2 cellular contexts compared by ENCODE assay signal in the genomic region with DNA sequence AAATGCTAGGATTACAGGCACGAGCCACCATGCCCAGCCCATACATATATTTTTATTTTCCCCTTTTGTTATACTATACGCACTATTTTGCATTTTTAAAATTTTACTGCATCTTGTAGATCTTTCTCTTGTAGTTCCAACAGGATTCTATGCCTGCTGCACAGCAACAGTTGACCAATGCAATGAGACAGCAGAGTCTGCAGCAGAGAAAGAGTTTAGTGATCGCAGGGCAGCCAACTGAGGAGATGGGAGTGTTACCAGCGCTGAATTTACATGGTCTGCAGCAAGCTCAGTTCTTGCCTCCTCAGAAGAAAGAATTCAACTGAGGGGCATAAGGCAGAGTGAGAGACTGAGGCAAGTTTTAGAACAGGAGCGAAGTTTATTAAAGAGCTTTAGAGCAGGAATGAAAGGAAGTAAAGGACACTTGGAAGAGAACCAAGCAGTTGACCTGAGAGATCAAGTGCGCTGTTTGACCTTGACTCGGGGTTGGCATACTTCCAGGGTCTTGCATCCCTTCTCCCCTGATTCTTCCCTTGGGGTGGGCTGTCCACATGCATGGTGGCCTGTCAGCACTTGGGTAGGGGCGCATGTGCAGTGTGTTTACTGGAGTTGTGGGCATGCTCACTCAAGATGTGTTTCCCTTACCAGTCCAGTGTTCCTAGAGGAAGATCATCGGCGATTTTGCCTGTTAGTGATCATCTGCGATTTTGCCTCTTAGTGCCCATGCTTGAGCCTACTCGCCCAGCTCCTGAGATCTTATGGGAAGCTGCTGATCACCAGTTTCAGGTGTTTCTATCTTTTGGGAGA.
TF ChIP-seq lines count a peak whose summit lies in the region.

No MANE protein-coding gene starts in this region.

TF ChIP-seq in WTC11, 78 proteins besides CTCF, POLR2A, EP300 and RAD21:
- TF ChIP-seq ZNF232 (CRISPR knock-in tag; IDR thresholded peaks at IDR 0.05) (no peak), FOXK1 (CRISPR knock-in tag; IDR thresholded peaks at IDR 0.05) (no peak), ERG (CRISPR knock-in tag; IDR thresholded peaks at IDR 0.05) (no peak), ZNF671 (CRISPR knock-in tag; IDR thresholded peaks at IDR 0.05) (no peak), CREM (CRISPR knock-in tag; IDR thresholded peaks at IDR 0.05) (no peak), MXD4 (CRISPR knock-in tag; IDR thresholded peaks at IDR 0.05; ENCODE audit: borderline replicate concordance) (no peak), RORB (CRISPR knock-in tag; IDR thresholded peaks at IDR 0.05) (no peak), ZNF121 (CRISPR knock-in tag; IDR thresholded peaks at IDR 0.05) (no peak), HMGA2 (CRISPR knock-in tag; IDR thresholded peaks at IDR 0.05) (no peak), PRRX2 (CRISPR knock-in tag; IDR thresholded peaks at IDR 0.05) (no peak), EMX1 (CRISPR knock-in tag; IDR thresholded peaks at IDR 0.05) (no peak), MLX (CRISPR knock-in tag; IDR thresholded peaks at IDR 0.05) (no peak), ZBTB21 (CRISPR knock-in tag; IDR thresholded peaks at IDR 0.05; ENCODE audit: borderline replicate concordance) (no peak), MYBL2 (CRISPR knock-in tag; IDR thresholded peaks at IDR 0.05) (no peak)
- TF ChIP-seq, protein P1, sequence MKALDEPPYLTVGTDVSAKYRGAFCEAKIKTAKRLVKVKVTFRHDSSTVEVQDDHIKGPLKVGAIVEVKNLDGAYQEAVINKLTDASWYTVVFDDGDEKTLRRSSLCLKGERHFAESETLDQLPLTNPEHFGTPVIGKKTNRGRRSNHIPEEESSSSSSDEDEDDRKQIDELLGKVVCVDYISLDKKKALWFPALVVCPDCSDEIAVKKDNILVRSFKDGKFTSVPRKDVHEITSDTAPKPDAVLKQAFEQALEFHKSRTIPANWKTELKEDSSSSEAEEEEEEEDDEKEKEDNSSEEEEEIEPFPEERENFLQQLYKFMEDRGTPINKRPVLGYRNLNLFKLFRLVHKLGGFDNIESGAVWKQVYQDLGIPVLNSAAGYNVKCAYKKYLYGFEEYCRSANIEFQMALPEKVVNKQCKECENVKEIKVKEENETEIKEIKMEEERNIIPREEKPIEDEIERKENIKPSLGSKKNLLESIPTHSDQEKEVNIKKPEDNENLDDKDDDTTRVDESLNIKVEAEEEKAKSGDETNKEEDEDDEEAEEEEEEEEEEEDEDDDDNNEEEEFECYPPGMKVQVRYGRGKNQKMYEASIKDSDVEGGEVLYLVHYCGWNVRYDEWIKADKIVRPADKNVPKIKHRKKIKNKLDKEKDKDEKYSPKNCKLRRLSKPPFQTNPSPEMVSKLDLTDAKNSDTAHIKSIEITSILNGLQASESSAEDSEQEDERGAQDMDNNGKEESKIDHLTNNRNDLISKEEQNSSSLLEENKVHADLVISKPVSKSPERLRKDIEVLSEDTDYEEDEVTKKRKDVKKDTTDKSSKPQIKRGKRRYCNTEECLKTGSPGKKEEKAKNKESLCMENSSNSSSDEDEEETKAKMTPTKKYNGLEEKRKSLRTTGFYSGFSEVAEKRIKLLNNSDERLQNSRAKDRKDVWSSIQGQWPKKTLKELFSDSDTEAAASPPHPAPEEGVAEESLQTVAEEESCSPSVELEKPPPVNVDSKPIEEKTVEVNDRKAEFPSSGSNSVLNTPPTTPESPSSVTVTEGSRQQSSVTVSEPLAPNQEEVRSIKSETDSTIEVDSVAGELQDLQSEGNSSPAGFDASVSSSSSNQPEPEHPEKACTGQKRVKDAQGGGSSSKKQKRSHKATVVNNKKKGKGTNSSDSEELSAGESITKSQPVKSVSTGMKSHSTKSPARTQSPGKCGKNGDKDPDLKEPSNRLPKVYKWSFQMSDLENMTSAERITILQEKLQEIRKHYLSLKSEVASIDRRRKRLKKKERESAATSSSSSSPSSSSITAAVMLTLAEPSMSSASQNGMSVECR (CRISPR knock-in tag; IDR thresholded peaks at IDR 0.05; ENCODE audit: borderline replicate concordance): no peak
- TF ChIP-seq, protein P2, sequence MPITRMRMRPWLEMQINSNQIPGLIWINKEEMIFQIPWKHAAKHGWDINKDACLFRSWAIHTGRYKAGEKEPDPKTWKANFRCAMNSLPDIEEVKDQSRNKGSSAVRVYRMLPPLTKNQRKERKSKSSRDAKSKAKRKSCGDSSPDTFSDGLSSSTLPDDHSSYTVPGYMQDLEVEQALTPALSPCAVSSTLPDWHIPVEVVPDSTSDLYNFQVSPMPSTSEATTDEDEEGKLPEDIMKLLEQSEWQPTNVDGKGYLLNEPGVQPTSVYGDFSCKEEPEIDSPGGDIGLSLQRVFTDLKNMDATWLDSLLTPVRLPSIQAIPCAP (CRISPR knock-in tag; IDR thresholded peaks at IDR 0.05): no peak

TF ChIP-seq in HepG2, 621 proteins besides CTCF, POLR2A, EP300 and RAD21:
- TF ChIP-seq, protein P3, sequence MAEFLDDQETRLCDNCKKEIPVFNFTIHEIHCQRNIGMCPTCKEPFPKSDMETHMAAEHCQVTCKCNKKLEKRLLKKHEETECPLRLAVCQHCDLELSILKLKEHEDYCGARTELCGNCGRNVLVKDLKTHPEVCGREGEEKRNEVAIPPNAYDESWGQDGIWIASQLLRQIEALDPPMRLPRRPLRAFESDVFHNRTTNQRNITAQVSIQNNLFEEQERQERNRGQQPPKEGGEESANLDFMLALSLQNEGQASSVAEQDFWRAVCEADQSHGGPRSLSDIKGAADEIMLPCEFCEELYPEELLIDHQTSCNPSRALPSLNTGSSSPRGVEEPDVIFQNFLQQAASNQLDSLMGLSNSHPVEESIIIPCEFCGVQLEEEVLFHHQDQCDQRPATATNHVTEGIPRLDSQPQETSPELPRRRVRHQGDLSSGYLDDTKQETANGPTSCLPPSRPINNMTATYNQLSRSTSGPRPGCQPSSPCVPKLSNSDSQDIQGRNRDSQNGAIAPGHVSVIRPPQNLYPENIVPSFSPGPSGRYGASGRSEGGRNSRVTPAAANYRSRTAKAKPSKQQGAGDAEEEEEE (CRISPR knock-in tag; IDR thresholded peaks at IDR 0.05; ENCODE audit: borderline replicate concordance): 0 out of 2 replicates have a peak, but pooled peaks have one; percentile 20
- no peak for TF ChIP-seq FOSL1 (CRISPR knock-in tag; IDR thresholded peaks at IDR 0.05; ENCODE audit: borderline replicate concordance)
- no peak for TF ChIP-seq ZNF12 (CRISPR knock-in tag; IDR thresholded peaks at IDR 0.05)
- TF ChIP-seq SALL1 (CRISPR knock-in tag; IDR thresholded peaks at IDR 0.05): no peak
- TF ChIP-seq, protein P4, sequence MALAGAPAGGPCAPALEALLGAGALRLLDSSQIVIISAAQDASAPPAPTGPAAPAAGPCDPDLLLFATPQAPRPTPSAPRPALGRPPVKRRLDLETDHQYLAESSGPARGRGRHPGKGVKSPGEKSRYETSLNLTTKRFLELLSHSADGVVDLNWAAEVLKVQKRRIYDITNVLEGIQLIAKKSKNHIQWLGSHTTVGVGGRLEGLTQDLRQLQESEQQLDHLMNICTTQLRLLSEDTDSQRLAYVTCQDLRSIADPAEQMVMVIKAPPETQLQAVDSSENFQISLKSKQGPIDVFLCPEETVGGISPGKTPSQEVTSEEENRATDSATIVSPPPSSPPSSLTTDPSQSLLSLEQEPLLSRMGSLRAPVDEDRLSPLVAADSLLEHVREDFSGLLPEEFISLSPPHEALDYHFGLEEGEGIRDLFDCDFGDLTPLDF (CRISPR knock-in tag; IDR thresholded peaks at IDR 0.05): no peak
- TF ChIP-seq ZNF660 (CRISPR knock-in tag; IDR thresholded peaks at IDR 0.05; ENCODE audit: borderline replicate concordance, low read depth): no peak
- TF ChIP-seq ZBTB38 (CRISPR knock-in tag; IDR thresholded peaks at IDR 0.05): peak; percentile 53; the same call in 1 of the 2 replicates
- TF ChIP-seq ZNF552 (CRISPR knock-in tag; IDR thresholded peaks at IDR 0.05; ENCODE audit: borderline replicate concordance): no peak
- 0 out of 2 replicates have a peak, but pooled peaks have one; percentile 29 for TF ChIP-seq ZNF354B (CRISPR knock-in tag; IDR thresholded peaks at IDR 0.05)
- TF ChIP-seq IRF9 (CRISPR knock-in tag; IDR thresholded peaks at IDR 0.05; ENCODE audit: borderline replicate concordance): 0 out of 2 replicates have a peak, but pooled peaks have one; percentile 27
